ENCODE assay signal across 7 cellular contexts in genomic region chr1:205122489-205122882, GRCh38. TPM values are rescaled to one million over a fixed set of nuclear protein-coding genes. Genes with fewer than 3 reads are reported as not detected.
DNase-seq lines count a peak whose midpoint lies in the region; ATAC-seq and TF ChIP-seq lines count a peak whose summit lies in the region.

No MANE protein-coding gene starts in this region.

- CTCF ChIA-PET in PC-3 (lab: Charles Lee): interaction anchor here (0.7 to 2.2 kb wide), 3 partner anchors 19 to 154 kb away, joined by 3 to 9 read pairs (median 3); no protein-coding TSS in a partner anchor

- no peaks in the 10 kb centered on the region for H3K9me3 Mint-ChIP-seq in GM23338

- POLR2A ChIA-PET in PC-3 (lab: Charles Lee; ENCODE audit: unreplicated experiment): no interaction called here

- H3K4me2 ChIP-seq in GM23338 (peak overlapping the region; percentile 73), PC-3 (ENCODE audit: low read length) (peak overlapping the region; percentile 97)

- H3K79me2 ChIP-seq in GM23338 (replicated peaks; ENCODE audit: insufficient read depth): peaks cover 41% of the 10 kb centered on the region
- peaks cover 42% of the 10 kb centered on the region for H3K79me2 ChIP-seq in PC-3 (ENCODE audit: low read length)

- H3K36me3 Mint-ChIP-seq in GM23338 (ENCODE audit: low read depth): peaks cover 8% of the 10 kb centered on the region; the same call in 2 of the 3 replicates

- H3K9ac ChIP-seq in PC-3 (ENCODE audit: low read length): peak overlapping the region; percentile 86

- TF ChIP-seq CTCF in GM23338 (conservative IDR thresholded peaks at IDR 0.05; ENCODE audit: low read depth in 2 of 2) (0 out of 4 replicates have a peak, but pooled peaks of 1 of the 2 experiments have one; percentile 8), PC-3 (conservative IDR thresholded peaks at IDR 0.05; ENCODE audit: low read depth, low read length) (0 out of 2 replicates have a peak, but pooled peaks have one; percentile 29), ovary (IDR thresholded peaks at IDR 0.05) (no peak)

- H3K36me3 ChIP-seq in GM23338 (ENCODE audit: insufficient read depth) (no peaks in the 10 kb centered on the region), PC-3 (ENCODE audit: low read depth, low read length) (peaks cover 2% of the 10 kb centered on the region; the same call in 1 of the 2 replicates), esophagus (ENCODE audit: control insufficient read depth in 2 of 2, insufficient read depth in 2 of 2, low read length in 1 of 2) (no peaks in the 10 kb centered on the region), ovary (no peaks in the 10 kb centered on the region)

- H3K27ac ChIP-seq in GM23338 (ENCODE audit: low read depth) (peak overlapping the region; percentile 28), PC-3 (ENCODE audit: low read length) (peak overlapping the region; percentile 20), esophagus (ENCODE audit: low read depth in 2 of 2, low read length in 1 of 2) (peak overlapping the region; percentile 88 to 97), ovary (peak overlapping the region in 1 of 2 donors; percentile 93)

- intact Hi-C loops in PC-3 (cut with micrococcal nuclease): loop anchor here (1.0 to 2.0 kb wide), 4 partner anchors 53 to 134 kb away; partner anchors contain the start of genes DSTYK and TMCC2
- intact Hi-C loops in ovary (cut with DNase I): loop anchor here in 1 of 4 donors (10.0 kb wide), 1 partner anchor 132 kb away; no protein-coding TSS in a partner anchor

- DNase-seq in GM23338 (ENCODE audit: low spot score): no peak
- DNase-seq in PC-3: no peak
- DNase-seq in ovary: no peak
- no peak for DNase-seq in NCI-H2171 (lab: John Stamatoyannopoulos, UW)
- no peak for DNase-seq in activated CD4-positive, CD25-positive, alpha-beta regulatory T cell (lab: John Stamatoyannopoulos, UW)
- no peak for DNase-seq in NOMO-1 (lab: John Stamatoyannopoulos, UW; ENCODE audit: unreplicated experiment in 2 of 2)

- H2AFZ ChIP-seq in GM23338 (peak overlapping the region; percentile 16; the same call in 1 of the 2 replicates), PC-3 (ENCODE audit: low read length) (peak overlapping the region; percentile 97)

- no peak for TF ChIP-seq POLR2A in ovary (IDR thresholded peaks at IDR 0.05)

- 24% methylated on average over 9 of the region's 9 CpGs for WGBS in esophagus, 2 donors
- WGBS in ovary, 3 donors: 27 to 39% (median 30%) methylated on average over 9 of the region's 9 CpGs

- peaks cover 25% of the 10 kb centered on the region for H4K20me1 ChIP-seq in GM23338 (replicated peaks; ENCODE audit: insufficient read depth)
- H4K20me1 ChIP-seq in PC-3 (ENCODE audit: low read length): peaks cover 21% of the 10 kb centered on the region

- BruUV-seq in PC-3 (replicated peaks; lab: Mats Ljungman, UMichigan): TSS peak; percentile 96

- ATAC-seq in GM23338: peak; percentile 12
- peak; percentile 28 for ATAC-seq in PC-3

- H3K4me1 ChIP-seq in GM23338 (ENCODE audit: insufficient read depth) (peaks cover 9% of the 10 kb centered on the region; the same call in 1 of the 2 replicates), PC-3 (ENCODE audit: insufficient read depth, low read length) (peaks cover 24% of the 10 kb centered on the region), esophagus (ENCODE audit: control insufficient read depth in 2 of 2, insufficient read depth in 2 of 2, low read length in 1 of 2) (peaks cover 0 to 3% of the 10 kb centered on the region in 2 donors), ovary (ENCODE audit: insufficient read depth) (peaks cover 9% of the 10 kb centered on the region)

- H3F3A ChIP-seq in GM23338 (replicated peaks; ENCODE audit: low read depth) (no peaks in the 10 kb centered on the region; the same call in 1 of the 2 replicates), PC-3 (ENCODE audit: low read length, unreplicated experiment) (no peaks in the 10 kb centered on the region)

- H3K4me3 Mint-ChIP-seq in GM23338: peak overlapping the region; percentile 99

- TF ChIP-seq EP300 in ovary (IDR thresholded peaks at IDR 0.05): no peak

- H3K27me3 ChIP-seq in GM23338 (ENCODE audit: insufficient read depth): no peaks in the 10 kb centered on the region
- no peaks in the 10 kb centered on the region for H3K27me3 ChIP-seq in PC-3 (ENCODE audit: low read length)
- H3K27me3 ChIP-seq in esophagus (ENCODE audit: control insufficient read depth in 1 of 2, insufficient read depth in 2 of 2, low read length in 2 of 2): no peaks in the 10 kb centered on the region
- H3K27me3 ChIP-seq in ovary: no peaks in the 10 kb centered on the region

- H3K4me3 ChIP-seq in GM23338 (peak overlapping the region; percentile 91), PC-3 (ENCODE audit: low read length) (peak overlapping the region; percentile 73), esophagus (ENCODE audit: low read depth in 1 of 2, low read length in 2 of 2) (peak overlapping the region in 1 of 2 donors; percentile 99), ovary (peak overlapping the region; percentile 83)

- H3K9me3 ChIP-seq in PC-3 (ENCODE audit: low read length) (no peaks in the 10 kb centered on the region), esophagus (ENCODE audit: control insufficient read depth in 2 of 2, insufficient read depth in 1 of 2, low read depth in 1 of 2, low read length in 1 of 2) (no peaks in the 10 kb centered on the region), ovary (no peaks in the 10 kb centered on the region)

- peaks cover 12% of the 10 kb centered on the region for H3K4me1 Mint-ChIP-seq in GM23338

- peak overlapping the region; percentile 100 for H3K27ac Mint-ChIP-seq in GM23338

- H3K27me3 Mint-ChIP-seq in GM23338 (ENCODE audit: insufficient read depth, low read depth, poor library complexity): peaks cover 4% of the 10 kb centered on the region

- H3K9me2 ChIP-seq in GM23338 (ENCODE audit: insufficient read depth) (no peaks in the 10 kb centered on the region), PC-3 (replicated peaks; ENCODE audit: low read length) (no peaks in the 10 kb centered on the region)

TF ChIP-seq in GM23338, 12 proteins besides CTCF, POLR2A, EP300 and RAD21 (continues in another document):
- TF ChIP-seq EZH2phosphoT487 (IDR thresholded peaks at IDR 0.05; ENCODE audit: unreplicated experiment) (no peak), POLR2AphosphoS5 (IDR thresholded peaks at IDR 0.05; ENCODE audit: low read depth) (no peak), JUNB (IDR thresholded peaks at IDR 0.05; ENCODE audit: unreplicated experiment) (no peak)

RNA-seq across cellular contexts. Expression of gene RBBP5, which starts 0.7 kb away (rescaled TPM):
- total RNA-seq in GM23338 (2014; rRNA removed; shearing (Covaris generic)): 19.5 and 26.5 TPM in 2 replicates
- polyA plus RNA-seq in GM23338 (2016; fragmentation: Nextera tagmentation; extraction: Ambion mirVana) (12.1 and 14.1 TPM in 2 replicates), esophagus (1 to 10 TPM; 3.0 to 4.0 TPM), ovary (10 to 100 TPM in 1 of 2 donors, 1 to 10 TPM in 1; 6.8 to 16.7 TPM)
- total RNA-seq in PC-3 (2014; rRNA removed) (39.5 and 41.7 TPM in 2 replicates), ovary (10 to 100 TPM in 6 of 7 donors, 1 to 10 TPM in 1; 10.0 to 19.1 (median 15.1) TPM)

RNA-seq across cellular contexts. Expression of gene TMEM81, which starts 38.2 kb away (rescaled TPM):
- 2.7 and 3.6 TPM in 2 replicates for total RNA-seq in GM23338 (2014; rRNA removed; shearing (Covaris generic))
- polyA plus RNA-seq in GM23338 (2016; fragmentation: Nextera tagmentation; extraction: Ambion mirVana) (4.5 and 5.5 TPM in 2 replicates), esophagus (1 to 10 TPM; 1.0 to 1.8 TPM), ovary (1 to 10 TPM; 2.0 to 2.1 TPM)
- total RNA-seq in PC-3 (2014; rRNA removed) (6.3 and 7.5 TPM in 2 replicates), ovary (1 to 10 TPM in 6 of 7 donors, under 1 TPM in 1; 0.92 to 4.2 (median 3.5) TPM)
